Comparison of ENCODE assay signal across 18 cellular contexts in the genomic region with DNA sequence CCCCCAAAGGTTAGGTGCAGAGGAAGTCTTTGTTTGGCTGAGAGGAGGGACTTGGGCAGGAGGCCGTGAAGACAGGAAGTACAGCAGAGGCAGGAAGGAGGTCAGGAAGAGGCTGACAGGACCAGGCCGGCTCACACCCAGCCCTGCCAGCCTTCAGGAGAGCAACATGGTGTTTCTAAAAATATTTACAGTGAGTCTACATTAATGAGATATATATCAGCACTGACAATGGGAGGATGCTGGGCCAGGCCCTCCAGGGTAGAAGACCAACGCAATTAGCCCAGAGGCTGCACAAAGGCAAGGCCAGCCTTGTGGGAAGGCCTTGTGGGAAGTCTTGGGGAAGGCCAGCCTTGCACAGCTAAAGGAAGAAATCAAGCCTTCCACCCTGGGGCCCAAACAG. TPM values are rescaled to one million over a fixed set of nuclear protein-coding genes. Genes with fewer than 3 reads are reported as not detected.
"Had no signal": no experiment of that assay in that cellular context is flagged by ENCODE, and none has a peak within 500 bp of the region (broad histone marks: within the 10 kb centered on the region; RNA-seq: fewer than 3 reads in every experiment).

No MANE protein-coding gene starts in this region.

- H3K4me2 ChIP-seq: smooth muscle cell had no signal

- H3K4me3 Mint-ChIP-seq: activated CD4-positive, alpha-beta T cell treated with anti-CD3 and anti-CD28 coated beads, Interleukin-2, amount 10 ng/mL, durations not matched to agents 7 days and 5 days; activated naive CD4-positive, alpha-beta T cell treated with anti-CD3 and anti-CD28 coated beads for 36 hours; activated T-helper 1 cell treated with anti-CD3 and anti-CD28 coated beads, Interleukin-12 subunit alpha, Interleukin-12 subunit beta, Interleukin-2, Interleukin-4 antibody, amounts not matched to agents 30 ng/mL and 10 ng/mL and 1 ng/mL, durations not matched to agents 14 hours and 24 hours and 36 hours; naive thymus-derived CD8-positive, alpha-beta T cell; stimulated activated naive CD8-positive, alpha-beta T cell treated with anti-CD3 and anti-CD28 coated beads, Interleukin-15, Interleukin-2, amounts not matched to agents 100 ng/mL and 50 ng/mL, for 24 hours had no signal

- ATAC-seq: naive thymus-derived CD8-positive, alpha-beta T cell; psoas muscle; right lobe of liver had no signal

- H3K9me3 Mint-ChIP-seq: activated CD4-positive, alpha-beta T cell treated with anti-CD3 and anti-CD28 coated beads, Interleukin-2, amount 10 ng/mL, durations not matched to agents 7 days and 5 days; activated naive CD4-positive, alpha-beta T cell treated with anti-CD3 and anti-CD28 coated beads for 36 hours; activated T-helper 1 cell treated with anti-CD3 and anti-CD28 coated beads, Interleukin-12 subunit alpha, Interleukin-12 subunit beta, Interleukin-2, Interleukin-4 antibody, amounts not matched to agents 30 ng/mL and 10 ng/mL and 1 ng/mL, durations not matched to agents 14 hours and 24 hours and 36 hours; immature natural killer cell; naive thymus-derived CD8-positive, alpha-beta T cell; stimulated activated naive CD8-positive, alpha-beta T cell treated with anti-CD3 and anti-CD28 coated beads, Interleukin-15, Interleukin-2, amounts not matched to agents 100 ng/mL and 50 ng/mL, for 24 hours had no signal

- H3K4me1 ChIP-seq: psoas muscle had no signal

- H3K27me3 Mint-ChIP-seq: stimulated activated naive CD8-positive, alpha-beta T cell treated with anti-CD3 and anti-CD28 coated beads, Interleukin-15, Interleukin-2, amounts not matched to agents 100 ng/mL and 50 ng/mL, for 24 hours had no signal

- H3K27ac ChIP-seq: adrenal gland, cardiac muscle cell, esophagus squamous epithelium, psoas muscle, right lobe of liver, upper lobe of left lung had no signal

- H3K4me3 ChIP-seq: adrenal gland, cardiac muscle cell, esophagus squamous epithelium, psoas muscle, right lobe of liver, smooth muscle cell, upper lobe of left lung had no signal

- H3K9me3 ChIP-seq: adrenal gland, esophagus squamous epithelium, psoas muscle, right lobe of liver, upper lobe of left lung had no signal

- H3K36me3 Mint-ChIP-seq: immature natural killer cell; naive thymus-derived CD8-positive, alpha-beta T cell had no signal

- H3K27ac Mint-ChIP-seq: activated CD4-positive, alpha-beta T cell treated with anti-CD3 and anti-CD28 coated beads, Interleukin-2, amount 10 ng/mL, durations not matched to agents 7 days and 5 days; activated naive CD4-positive, alpha-beta T cell treated with anti-CD3 and anti-CD28 coated beads for 36 hours; activated T-helper 1 cell treated with anti-CD3 and anti-CD28 coated beads, Interleukin-12 subunit alpha, Interleukin-12 subunit beta, Interleukin-2, Interleukin-4 antibody, amounts not matched to agents 30 ng/mL and 10 ng/mL and 1 ng/mL, durations not matched to agents 14 hours and 24 hours and 36 hours; stimulated activated naive CD8-positive, alpha-beta T cell treated with anti-CD3 and anti-CD28 coated beads, Interleukin-15, Interleukin-2, amounts not matched to agents 100 ng/mL and 50 ng/mL, for 24 hours had no signal

- H3K27me3 ChIP-seq: adrenal gland, cardiac muscle cell, esophagus squamous epithelium, right lobe of liver, upper lobe of left lung had no signal

- DNase-seq: activated CD4-positive, alpha-beta T cell treated with anti-CD3 and anti-CD28 coated beads, Interleukin-2, amount 10 ng/mL, durations not matched to agents 7 days and 5 days; activated naive CD4-positive, alpha-beta T cell treated with anti-CD3 and anti-CD28 coated beads for 36 hours; esophagus squamous epithelium; glutamatergic neuron; immature natural killer cell; naive thymus-derived CD8-positive, alpha-beta T cell; psoas muscle; right lobe of liver; T-helper 2 cell had no signal

- H3K36me3 ChIP-seq: adrenal gland, cardiac muscle cell, esophagus squamous epithelium, right lobe of liver, upper lobe of left lung had no signal

RNA-seq across cellular contexts. Expression of gene APLNR, which starts 7.9 kb away (rescaled TPM):
- total RNA-seq: activated CD4-positive, alpha-beta T cell treated with anti-CD3 and anti-CD28 coated beads, Interleukin-2, amount 10 ng/mL, durations not matched to agents 7 days and 5 days; activated CD8-positive, alpha-beta memory T cell treated with anti-CD3 and anti-CD28 coated beads for 36 hours; activated naive CD4-positive, alpha-beta T cell treated with anti-CD3 and anti-CD28 coated beads for 36 hours; activated T-helper 1 cell treated with anti-CD3 and anti-CD28 coated beads, Interleukin-12 subunit alpha, Interleukin-12 subunit beta, Interleukin-2, Interleukin-4 antibody, amounts not matched to agents 30 ng/mL and 10 ng/mL and 1 ng/mL, durations not matched to agents 14 hours and 24 hours and 36 hours; fibroblast of villous mesenchyme; naive thymus-derived CD8-positive, alpha-beta T cell; osteoblast had no signal
- polyA plus RNA-seq: naive thymus-derived CD8-positive, alpha-beta T cell had no signal
